In genomic region chr20:33076662-33077398, GRCh38 we compare ENCODE assay signal across 10 cellular contexts. TPM values are rescaled to one million over a fixed set of nuclear protein-coding genes. Genes with fewer than 3 reads are reported as not detected.
A peak's percentile ranks its signal among the peaks of the same experiment; 100 is the strongest.
DNase-seq lines count a peak whose midpoint lies in the region; TF ChIP-seq lines count a peak whose summit lies in the region.
"Had no signal": no experiment of that assay in that cellular context is flagged by ENCODE, and none has a peak within 500 bp of the region (broad histone marks: within the 10 kb centered on the region; RNA-seq: fewer than 3 reads in every experiment).

No MANE protein-coding gene starts in this region.

- H3K79me2 ChIP-seq in mesendoderm (ENCODE audit: control insufficient read depth, insufficient read depth, low read length) = no peaks in the 10 kb centered on the region

- no peaks in the 10 kb centered on the region for H3K36me3 ChIP-seq in adipocyte (ENCODE audit: control insufficient read depth, insufficient read depth, low read length, severe bottlenecking)
- no peaks in the 10 kb centered on the region for H3K36me3 ChIP-seq in mesendoderm (ENCODE audit: control insufficient read depth, insufficient read depth, low read length)
- no peaks in the 10 kb centered on the region for H3K36me3 ChIP-seq in BE2C
- H3K36me3 ChIP-seq: neutrophil had no signal

- no peak overlapping the region for H3K23ac ChIP-seq in mesendoderm (ENCODE audit: low read length)

- TF ChIP-seq CTCF in BE2C (IDR thresholded peaks at IDR 0.05; ENCODE audit: low read depth, low read length) = no peak

- H3K4me1 ChIP-seq in adipocyte (ENCODE audit: control insufficient read depth, insufficient read depth, low read length) (no peaks in the 10 kb centered on the region), mesendoderm (ENCODE audit: control insufficient read depth, low read depth, low read length) (no peaks in the 10 kb centered on the region), BE2C (no peaks in the 10 kb centered on the region)

- H3K27ac ChIP-seq in mesendoderm (ENCODE audit: low read depth, low read length) = no peak overlapping the region
- H3K27ac ChIP-seq: neutrophil had no signal

- DNase-seq in EL (peak; percentile 6), HT1080 (ENCODE audit: low read depth) (peak; percentile 28), adipocyte (ENCODE audit: low read depth) (peak; percentile 7), mesendoderm (peak; percentile 86), COR-L47 (lab: John Stamatoyannopoulos, UW) (no peak), NCI-H446 (lab: John Stamatoyannopoulos, UW) (no peak), BE2C (no peak)
- no peak for DNase-seq in central memory CD4-positive, alpha-beta T cell

- H2BK15ac ChIP-seq in mesendoderm (replicated peaks; ENCODE audit: low read depth) = no peak overlapping the region

- H3K27me3 ChIP-seq in adipocyte (replicated peaks; ENCODE audit: control insufficient read depth, insufficient read depth, low read length) (peaks cover 64% of the 10 kb centered on the region), mesendoderm (ENCODE audit: insufficient read depth, low read length, poor library complexity) (no peaks in the 10 kb centered on the region), BE2C (no peaks in the 10 kb centered on the region; the same call in 1 of the 2 replicates)
- H3K27me3 ChIP-seq: neutrophil had no signal

- H3K4ac ChIP-seq in mesendoderm (ENCODE audit: low read depth, low read length) = no peak overlapping the region

- H2BK120ac ChIP-seq in mesendoderm (ENCODE audit: low read depth, low read length) = no peak overlapping the region

- H3K9me3 ChIP-seq in adipocyte (ENCODE audit: control insufficient read depth, low read length) (peaks cover 7% of the 10 kb centered on the region), BE2C (no peaks in the 10 kb centered on the region; the same call in 1 of the 2 replicates)
- H3K9me3 ChIP-seq: neutrophil had no signal

- H2BK5ac ChIP-seq in mesendoderm (ENCODE audit: low read length) = no peak overlapping the region

- no CpG with 5 or more reads among the region's 6 CpGs for WGBS in mesendoderm (ENCODE audit: extremely low coverage, insufficient coverage, low lambda C conversion rate)

- no peak overlapping the region for H4K5ac ChIP-seq in mesendoderm (ENCODE audit: low read length)

- H3K9ac ChIP-seq in adipocyte (ENCODE audit: low read length) = no peak overlapping the region
- no peak overlapping the region for H3K9ac ChIP-seq in mesendoderm (ENCODE audit: low read length)

- no peak overlapping the region for H3K56ac ChIP-seq in mesendoderm (ENCODE audit: low read length)

- no peak overlapping the region for H3K4me3 ChIP-seq in adipocyte (ENCODE audit: low read length)
- no peak overlapping the region for H3K4me3 ChIP-seq in mesendoderm (ENCODE audit: low read length)
- no peak overlapping the region for H3K4me3 ChIP-seq in BE2C (ENCODE audit: low read depth, low read length)

- H3K18ac ChIP-seq in mesendoderm (ENCODE audit: low read length) = peak overlapping the region; percentile 19

- H3K4me2 ChIP-seq in mesendoderm (ENCODE audit: low read length) = no peak overlapping the region

- H4K8ac ChIP-seq in mesendoderm (ENCODE audit: low read depth, low read length) = no peak overlapping the region

- H3K79me1 ChIP-seq in mesendoderm (ENCODE audit: low read length) = no peaks in the 10 kb centered on the region

- no peak overlapping the region for H2AK5ac ChIP-seq in mesendoderm (ENCODE audit: low read length)

RNA-seq across cellular contexts. Expression of gene BPIFB4, which starts 2.6 kb away (rescaled TPM):
- total RNA-seq in HT1080 (2014; rRNA removed; shearing (Covaris generic)) = 0.10 TPM in 1 of 2 replicates, not detected in the other
- not detected in 2 replicates for polyA plus RNA-seq in HT1080 (2015; cell fraction: cytosol; rRNA removed)
- not detected in 2 replicates for polyA plus RNA-seq in HT1080 (2015; cell fraction: nucleus; rRNA removed)
- 0.11 TPM for polyA plus RNA-seq in mesendoderm (2013, experiment 1 of 2)
- 0.17 TPM for polyA plus RNA-seq in mesendoderm (2013, experiment 2 of 2)
- polyA plus RNA-seq in BE2C (2012; ENCODE audit: insufficient read depth, insufficient read length, low read depth) = not detected
- total RNA-seq: frontal cortex had no signal

RNA-seq across cellular contexts. Expression of gene BPIFB3, which starts 23.1 kb away (rescaled TPM):
- not detected in 2 replicates for total RNA-seq in HT1080 (2014; rRNA removed; shearing (Covaris generic))
- polyA plus RNA-seq in HT1080 (2015; cell fraction: cytosol; rRNA removed) = not detected in 2 replicates
- not detected in 2 replicates for polyA plus RNA-seq in HT1080 (2015; cell fraction: nucleus; rRNA removed)
- polyA plus RNA-seq in mesendoderm (2013, experiment 1 of 2) = not detected
- polyA plus RNA-seq in mesendoderm (2013, experiment 2 of 2) = 0.03 TPM
- not detected for polyA plus RNA-seq in BE2C (2012; ENCODE audit: insufficient read depth, insufficient read length, low read depth)
- total RNA-seq: frontal cortex had no signal

RNA-seq across cellular contexts. Expression of gene BPIFB6, which starts 45.4 kb away (rescaled TPM):
- not detected in 2 replicates for total RNA-seq in HT1080 (2014; rRNA removed; shearing (Covaris generic))
- not detected in 2 replicates for polyA plus RNA-seq in HT1080 (2015; cell fraction: cytosol; rRNA removed)
- not detected in 2 replicates for polyA plus RNA-seq in HT1080 (2015; cell fraction: nucleus; rRNA removed)
- polyA plus RNA-seq in mesendoderm (2013, experiment 1 of 2) = not detected
- polyA plus RNA-seq in mesendoderm (2013, experiment 2 of 2) = not detected
- not detected for polyA plus RNA-seq in BE2C (2012; ENCODE audit: insufficient read depth, insufficient read length, low read depth)
- total RNA-seq: frontal cortex had no signal

Comparison
In these comparisons a context has a peak if more than half of its experiments do, and no peak if none do; other contexts are left out.
1. DNase-seq: peak in EL (single experiment), HT1080 (single experiment), adipocyte (single experiment) and mesendoderm (single experiment); none in COR-L47 (single experiment), central memory CD4-positive, alpha-beta T cell (single experiment), NCI-H446 (0 of 2) and BE2C (single experiment).